11 cellular contexts compared by ENCODE assay signal in the genomic region with DNA sequence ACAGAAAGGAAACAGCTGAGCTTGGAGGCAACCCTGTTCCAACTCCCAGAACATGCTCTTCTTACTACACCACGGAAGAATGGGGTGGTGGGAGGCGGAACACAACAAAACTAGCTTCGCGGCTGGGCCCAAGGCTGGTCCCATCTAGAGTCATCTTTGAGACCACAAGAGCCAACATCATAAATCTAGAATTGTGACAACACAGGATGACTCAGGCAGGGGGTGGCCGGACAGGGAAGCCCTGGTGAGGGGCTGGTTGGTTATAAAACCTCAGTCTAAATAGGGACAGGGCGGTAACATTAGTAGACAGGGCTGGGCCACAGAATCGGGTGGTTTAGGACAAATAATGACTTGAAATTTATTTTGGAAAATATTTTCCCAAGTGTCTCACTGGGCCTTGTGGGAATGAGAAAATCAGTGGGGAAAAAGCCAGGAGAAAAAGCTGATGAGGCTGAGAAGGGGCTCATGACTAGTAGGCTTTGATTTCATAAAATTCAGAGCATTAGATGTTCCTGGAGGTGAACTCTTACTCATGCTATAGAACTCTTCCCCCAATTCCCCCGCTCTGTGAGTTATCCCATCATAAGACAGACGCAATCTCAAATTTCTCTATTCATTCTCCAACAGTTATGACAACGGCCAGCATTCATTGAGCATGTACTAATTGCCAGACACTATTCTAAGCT.
DNase-seq lines count a peak whose midpoint lies in the region; ATAC-seq and TF ChIP-seq lines count a peak whose summit lies in the region.
"Had no signal": no experiment of that assay in that cellular context is flagged by ENCODE, and none has a peak within 500 bp of the region (broad histone marks: within the 10 kb centered on the region; RNA-seq: fewer than 3 reads in every experiment).

No MANE protein-coding gene starts in this region.

- intact Hi-C loops in CD14-positive monocyte (cut with micrococcal nuclease) (loop anchor here in 1 of 2 donors (10.0 kb wide), 1 partner anchor 335 kb away; no protein-coding TSS in a partner anchor), psoas muscle (cut with DNase I) (loop anchor here (10.0 kb wide), 2 partner anchors 115 to 145 kb away; no protein-coding TSS in a partner anchor)

- H3T11ph ChIP-seq in H9 (ENCODE audit: low read length) = no peak overlapping the region

- H2AFZ ChIP-seq in H9 (ENCODE audit: low read length) = no peak overlapping the region
- H2AFZ ChIP-seq: neural progenitor cell had no signal

- TF ChIP-seq CTCF in CD14-positive monocyte (IDR thresholded peaks at IDR 0.05) (no peak), chondrocyte (IDR thresholded peaks at IDR 0.05) (no peak), psoas muscle (IDR thresholded peaks at IDR 0.05) (no peak), H9 (conservative IDR thresholded peaks at IDR 0.05) (no peak)

- no peak overlapping the region for H2AK5ac ChIP-seq in H9 (ENCODE audit: insufficient read length, low read length)

- H3K18ac ChIP-seq in H9 (ENCODE audit: insufficient read length, low read depth, low read length) = no peak overlapping the region

- no peak overlapping the region for H2BK120ac ChIP-seq in H9 (ENCODE audit: low read depth, low read length, poor library complexity, severe bottlenecking)

- peak; percentile 49 for DNase-seq in CD14-positive monocyte (ENCODE audit: low spot score)
- DNase-seq in Kasumi-1 (lab: John Stamatoyannopoulos, UW) = peak; percentile 31 to 43
- DNase-seq in chondrocyte (ENCODE audit: low spot score) = no peak
- peak; percentile 35 to 80 for DNase-seq in psoas muscle
- no peak for DNase-seq in NCI-H69 (lab: John Stamatoyannopoulos, UW)
- no peak for DNase-seq in iPS-NIHi11 (ENCODE audit: low spot score)
- DNase-seq in H9 = no peak
- DNase-seq in DMS 273 treated with DMSO at 0.1 percent for 48 hours (lab: John Stamatoyannopoulos, UW) = no peak
- DNase-seq: hippocampal formation had no signal

- no peak overlapping the region for H3K23ac ChIP-seq in H9 (ENCODE audit: insufficient read length, low read depth, low read length)

- H3K9me3 Mint-ChIP-seq in CD14-positive monocyte = peaks cover 0 to 10% (median 2%) of the 10 kb centered on the region in 7 donors
- H3K9me3 Mint-ChIP-seq in chondrocyte (ENCODE audit: low read depth) = peaks cover 5% of the 10 kb centered on the region
- H3K9me3 Mint-ChIP-seq in H9 = no peaks in the 10 kb centered on the region

- H2BK20ac ChIP-seq in H9 (ENCODE audit: low read depth, low read length, poor library complexity, severe bottlenecking) = no peak overlapping the region

- no peak overlapping the region for H3K9ac ChIP-seq in H9 (ENCODE audit: extremely low read depth, insufficient read length, low read length)
- H3K9ac ChIP-seq: neural progenitor cell had no signal

- H3K23me2 ChIP-seq in H9 (ENCODE audit: insufficient read length, low read depth, low read length, poor library complexity, severe bottlenecking) = no peaks in the 10 kb centered on the region

- no peak overlapping the region for H3K4me2 ChIP-seq in H9 (ENCODE audit: insufficient read depth, insufficient read length, low read length)
- H3K4me2 ChIP-seq: neural progenitor cell had no signal

- no peak overlapping the region for H2BK12ac ChIP-seq in H9 (ENCODE audit: insufficient read length, low read depth, low read length)

- H3K79me1 ChIP-seq in H9 (ENCODE audit: insufficient read depth, low read depth, low read length, poor library complexity, severe bottlenecking) = no peaks in the 10 kb centered on the region

- 40 to 52% (median 45%) methylated on average over 10 of the region's 10 CpGs for WGBS in psoas muscle, 3 donors
- WGBS in H9 (ENCODE audit: extremely low coverage, insufficient read length, low lambda C conversion rate) = no CpG with 5 or more reads among the region's 10 CpGs

- H3K36me3 ChIP-seq in psoas muscle (ENCODE audit: insufficient read depth in 1 of 2, low read depth in 1 of 2) = no peaks in the 10 kb centered on the region
- H3K36me3 ChIP-seq: neural progenitor cell had no signal

- H4K20me1 ChIP-seq in H9 (ENCODE audit: control insufficient read depth, insufficient read depth, insufficient read length) = no peaks in the 10 kb centered on the region

- H3K36me3 Mint-ChIP-seq in CD14-positive monocyte = no peaks in the 10 kb centered on the region
- H3K36me3 Mint-ChIP-seq in chondrocyte (ENCODE audit: low read depth) = peaks cover 5% of the 10 kb centered on the region
- H3K36me3 Mint-ChIP-seq in H9 (ENCODE audit: insufficient read depth in 1 of 3, low read depth in 3 of 3) = no peaks in the 10 kb centered on the region; a peak in 2 of 7 replicates
- H3K36me3 Mint-ChIP-seq: neural progenitor cell had no signal

- H3K14ac ChIP-seq in H9 (ENCODE audit: insufficient read depth, low read length) = no peak overlapping the region

- no peak overlapping the region for H3K4ac ChIP-seq in H9 (ENCODE audit: low read depth, low read length)

- H3K27me3 Mint-ChIP-seq in CD14-positive monocyte (ENCODE audit: low read depth in 3 of 3) = peaks cover 0 to 4% (median 1%) of the 10 kb centered on the region in 3 donors
- H3K27me3 Mint-ChIP-seq in chondrocyte (ENCODE audit: low read depth) = peaks cover 7% of the 10 kb centered on the region
- peaks cover 3% of the 10 kb centered on the region; the same call in 1 of the 2 replicates for H3K27me3 Mint-ChIP-seq in H9 (ENCODE audit: low read depth)

- no peak overlapping the region for H4K5ac ChIP-seq in H9 (ENCODE audit: insufficient read length, low read depth, low read length)

- no peak overlapping the region for H3K4me3 ChIP-seq in psoas muscle
- H3K4me3 ChIP-seq: neural progenitor cell had no signal

- H3K27ac ChIP-seq in psoas muscle (no peak overlapping the region), H9 (ENCODE audit: insufficient read length, low read depth, low read length) (no peak overlapping the region)
- H3K27ac ChIP-seq: neural progenitor cell had no signal

- H3K4me1 ChIP-seq in psoas muscle (no peaks in the 10 kb centered on the region), H9 (ENCODE audit: insufficient read depth, low read length) (no peaks in the 10 kb centered on the region)
- H3K4me1 ChIP-seq: neural progenitor cell had no signal

- H3K27me3 ChIP-seq in psoas muscle (ENCODE audit: insufficient read depth in 3 of 3, low read length in 2 of 3) (no peaks in the 10 kb centered on the region), H9 (ENCODE audit: insufficient read depth, low read length) (no peaks in the 10 kb centered on the region)
- H3K27me3 ChIP-seq: neural progenitor cell had no signal

- H3K79me2 ChIP-seq in H9 (ENCODE audit: insufficient read depth, low read length) = no peaks in the 10 kb centered on the region

- H3K27ac Mint-ChIP-seq in CD14-positive monocyte (peak overlapping the region in 1 of 7 donors; percentile 23), chondrocyte (ENCODE audit: unreplicated experiment) (peak overlapping the region; percentile 76), H9 (no peak overlapping the region; a peak in 2 of 7 replicates)
- H3K27ac Mint-ChIP-seq: neural progenitor cell had no signal

- ATAC-seq in psoas muscle = peak in 3 of 4 donors; percentile 50 to 74 (median 71)
- ATAC-seq: SK-N-SH treated with all-trans-retinoic acid at 6 μM for 48 hours had no signal

- no peak overlapping the region for H4K8ac ChIP-seq in H9 (replicated peaks; ENCODE audit: insufficient read length, low read depth, low read length)

- H2BK5ac ChIP-seq in H9 (ENCODE audit: insufficient read length, low read length) = no peak overlapping the region

- H3K4me3 Mint-ChIP-seq in CD14-positive monocyte (no peak overlapping the region), chondrocyte (ENCODE audit: unreplicated experiment) (no peak overlapping the region), H9 (no peak overlapping the region)
- H3K4me3 Mint-ChIP-seq: neural progenitor cell had no signal

- H4K91ac ChIP-seq in H9 (ENCODE audit: insufficient read length, low read depth, low read length) = no peak overlapping the region

- H2BK15ac ChIP-seq in H9 (ENCODE audit: low read depth, low read length) = no peak overlapping the region

- no peak overlapping the region for H3K56ac ChIP-seq in H9 (ENCODE audit: insufficient read length, low read depth, low read length)

- H3K9me3 ChIP-seq in psoas muscle (peaks cover 5% of the 10 kb centered on the region), H9 (ENCODE audit: control insufficient read depth, low read depth, low read length) (no peaks in the 10 kb centered on the region)

- H3K4me1 Mint-ChIP-seq in CD14-positive monocyte (peaks cover 9% of the 10 kb centered on the region), chondrocyte (ENCODE audit: low read depth) (peaks cover 16% of the 10 kb centered on the region), H9 (peaks cover 3% of the 10 kb centered on the region in 2 experiments; a peak in 2 of 4 replicates)
- H3K4me1 Mint-ChIP-seq: neural progenitor cell had no signal

Comparison
In these comparisons a context has a peak if more than half of its experiments do, and no peak if none do; other contexts are left out.
1. DNase-seq: peak in CD14-positive monocyte (single experiment), Kasumi-1 (2 of 2) and psoas muscle (2 of 2); none in chondrocyte (single experiment), NCI-H69 (single experiment), iPS-NIHi11 (single experiment), H9 (single experiment) and DMS 273 treated with DMSO at 0.1 percent for 48 hours (single experiment).